ENCODE assay signal across 8 cellular contexts in the genomic region with DNA sequence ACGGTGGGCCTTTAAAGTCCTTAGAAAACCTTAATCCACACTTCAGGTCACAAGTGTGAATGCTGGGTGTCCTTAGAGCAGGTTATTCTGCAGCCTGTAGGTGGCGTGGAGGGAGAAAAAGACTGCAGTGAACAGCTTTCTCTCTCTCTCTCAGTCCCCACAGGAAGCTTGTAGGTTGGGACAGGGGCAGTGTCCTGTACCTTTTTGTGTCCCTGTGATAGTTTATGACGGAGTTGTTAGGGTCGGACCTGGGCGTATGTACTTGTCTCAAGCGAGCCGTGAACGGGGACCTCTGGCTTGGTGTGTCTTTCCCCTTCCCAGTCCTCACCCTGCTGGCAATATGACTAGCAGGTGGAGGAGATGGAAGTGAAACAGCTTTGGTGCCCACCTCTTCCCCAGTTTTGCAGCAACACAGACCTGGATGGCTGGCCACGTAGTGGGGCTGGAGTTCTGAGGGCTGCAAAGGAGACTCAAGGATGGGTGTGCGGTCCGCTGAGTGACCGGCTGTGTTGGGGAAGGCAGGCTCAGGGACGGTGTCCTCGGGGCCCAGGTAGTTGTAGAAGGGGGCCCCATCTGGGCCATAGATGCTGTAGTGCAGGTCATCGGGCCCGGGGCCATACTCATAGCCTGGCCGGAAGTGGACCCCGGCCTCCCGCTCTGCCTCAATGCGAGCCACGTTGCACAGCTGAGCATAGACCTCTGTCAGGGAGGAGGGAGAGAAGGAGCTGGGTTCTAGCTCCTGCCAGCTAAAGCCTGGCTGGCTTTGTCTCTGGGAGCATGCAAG. TPM values are rescaled to one million over a fixed set of nuclear protein-coding genes. Genes with fewer than 3 reads are reported as not detected.
A peak's percentile ranks its signal among the peaks of the same experiment; 100 is the strongest.
DNase-seq lines count a peak whose midpoint lies in the region; ATAC-seq and TF ChIP-seq lines count a peak whose summit lies in the region.

No MANE protein-coding gene starts in this region.

- TF ChIP-seq POLR2A in NB4 (IDR thresholded peaks at IDR 0.05; ENCODE audit: extremely low read depth, insufficient read length), result no peak

- DNase-seq in NCI-H748 (lab: John Stamatoyannopoulos, UW; ENCODE audit: unreplicated experiment) (peak; percentile 13), NCI-H748 treated with DMSO at 0.1 percent for 48 hours (lab: John Stamatoyannopoulos, UW) (no peak), NB4 (ENCODE audit: low read depth) (peak; percentile 52), astrocyte of the cerebellum (ENCODE audit: low read depth) (no peak), left lobe of liver (ENCODE audit: low spot score) (no peak), NCI-H2029 (lab: John Stamatoyannopoulos, UW) (no peak)

- H3K4me3 ChIP-seq in NB4 (ENCODE audit: low read depth, low read length), result no peak overlapping the region
- H3K4me3 ChIP-seq in astrocyte of the cerebellum (ENCODE audit: low read depth, low read length), result no peak overlapping the region

- ATAC-seq in left lobe of liver, result peak; percentile 50
- no peak for ATAC-seq in GM21423 (IDR thresholded peaks at IDR 0.05; ENCODE audit: unreplicated experiment)
- no peak for ATAC-seq in GM21737 (IDR thresholded peaks at IDR 0.05; ENCODE audit: unreplicated experiment)

- in situ Hi-C loops in astrocyte of the cerebellum (cut with HindIII; ENCODE audit: low sequenced_read_pairs), result no loop called here

- peak; percentile 49 for TF ChIP-seq CTCF in NB4 (IDR thresholded peaks at IDR 0.05; ENCODE audit: low read depth, low read length)
- peak; percentile 73 for TF ChIP-seq CTCF in astrocyte of the cerebellum (IDR thresholded peaks at IDR 0.05; ENCODE audit: low read depth, low read length, missing control alignments)

RNA-seq across cellular contexts. Expression of a gene that starts 8.9 kb away (rescaled TPM):
- 10.0 TPM for total RNA-seq in left lobe of liver

RNA-seq across cellular contexts. Expression of a gene that starts 9.3 kb away (rescaled TPM):
- total RNA-seq in left lobe of liver, result 35.4 TPM

Comparison
In these comparisons a context has a peak if more than half of its experiments do, and no peak if none do; other contexts are left out.
1. DNase-seq: peak in NCI-H748 (single experiment) and NB4 (single experiment); none in NCI-H748 treated with DMSO at 0.1 percent for 48 hours (single experiment), astrocyte of the cerebellum (single experiment), left lobe of liver (single experiment) and NCI-H2029 (single experiment).